ENCODE assay signal across 21 cellular contexts in genomic region chr9:30796806-30797205, GRCh38.
DNase-seq lines count a peak whose midpoint lies in the region; FAIRE-seq and TF ChIP-seq lines count a peak whose summit lies in the region.
"Had no signal": no experiment of that assay in that cellular context is flagged by ENCODE, and none has a peak within 500 bp of the region (broad histone marks: within the 10 kb centered on the region; RNA-seq: fewer than 3 reads in every experiment).

No MANE protein-coding gene starts in this region.

- no peak for FAIRE-seq in H54 (lab: Jason Lieb, UNC)
- FAIRE-seq: pancreas had no signal

- TF ChIP-seq POLR2A in H54 (IDR thresholded peaks at IDR 0.05; ENCODE audit: low read depth, low read length) = no peak

- intact Hi-C loops in head of caudate nucleus (cut with DNase I) = no loop called here

- peak; percentile 1 for DNase-seq in NCI-H2107 treated with DMSO at 0.1 percent for 48 hours (lab: John Stamatoyannopoulos, UW; ENCODE audit: unreplicated experiment)
- DNase-seq in NCI-H2107 (lab: John Stamatoyannopoulos, UW) = no peak
- DNase-seq in NCI-H2029 (lab: John Stamatoyannopoulos, UW) = peak; percentile 28
- DNase-seq in OCI-M1 (lab: John Stamatoyannopoulos, UW) = peak; percentile 27
- DNase-seq in mucosa of gallbladder (ENCODE audit: low spot score) = peak; percentile 59
- DNase-seq in dedifferentiated amniotic fluid mesenchymal stem cell (ENCODE audit: extremely low spot score) = no peak
- DNase-seq in head of caudate nucleus = no peak
- DNase-seq in H54 (ENCODE audit: insufficient read length, low spot score) = no peak
- DNase-seq: activated CD4-positive, alpha-beta T cell treated with anti-CD3 and anti-CD28 coated beads for 48 hours; activated naive CD4-positive, alpha-beta T cell treated with Interleukin-2 at 50 U/mL for 16 hours; activated T-cell treated with anti-CD3 and anti-CD28 coated beads, Interleukin-2, amount 50 U/mL, for 48 hours; amygdala; central memory CD4-positive, alpha-beta T cell; GM23248; NCI-H1694 treated with DMSO at 0.1 percent for 48 hours; NCI-H82; right lobe of liver; stimulated activated CD4-positive, alpha-beta T cell treated with anti-CD3 and anti-CD28 coated beads, Interleukin-15, amount 100 ng/mL, for 24 hours; T-helper 2 cell; upper lobe of right lung had no signal

Comparison
In these comparisons a context has a peak if more than half of its experiments do, and no peak if none do; other contexts are left out.
1. DNase-seq: peak in NCI-H2107 treated with DMSO at 0.1 percent for 48 hours (single experiment), NCI-H2029 (single experiment), OCI-M1 (single experiment) and mucosa of gallbladder (single experiment); none in NCI-H2107 (single experiment), dedifferentiated amniotic fluid mesenchymal stem cell (single experiment), head of caudate nucleus (0 of 42) and H54 (single experiment).